In genomic region chr16:68021490-68021889, GRCh38 we compare ENCODE assay signal across 8 cellular contexts. TPM values are rescaled to one million over a fixed set of nuclear protein-coding genes. Genes with fewer than 3 reads are reported as not detected.
DNase-seq lines count a peak whose midpoint lies in the region; ATAC-seq, FAIRE-seq and TF ChIP-seq lines count a peak whose summit lies in the region.
"Had no signal": no experiment of that assay in that cellular context is flagged by ENCODE, and none has a peak within 500 bp of the region (broad histone marks: within the 10 kb centered on the region; RNA-seq: fewer than 3 reads in every experiment).

No MANE protein-coding gene starts in this region.

- CTCF ChIA-PET in OCI-LY7 (lab: Charles Lee; ENCODE audit: unreplicated experiment), result interaction anchor here (0.6 to 0.7 kb wide), 2 partner anchors 16 to 19 kb away, joined by 4 to 5 read pairs; no protein-coding TSS in a partner anchor

- no peaks in the 10 kb centered on the region for H3K27me3 ChIP-seq in GM23248 (replicated peaks; ENCODE audit: insufficient read depth)
- no peaks in the 10 kb centered on the region for H3K27me3 ChIP-seq in psoas muscle (ENCODE audit: insufficient read depth in 3 of 3, low read length in 2 of 3)

- no peaks in the 10 kb centered on the region for H3K36me3 ChIP-seq in GM23248 (ENCODE audit: low read depth)
- H3K36me3 ChIP-seq in OCI-LY7 (ENCODE audit: insufficient read depth, low read length), result peaks cover 23% of the 10 kb centered on the region
- peaks cover 0 to 9% of the 10 kb centered on the region in 2 donors for H3K36me3 ChIP-seq in psoas muscle (ENCODE audit: insufficient read depth in 1 of 2, low read depth in 1 of 2)
- peaks cover 0 to 2% of the 10 kb centered on the region in 2 donors for H3K36me3 ChIP-seq in kidney (ENCODE audit: control insufficient read depth in 1 of 2, insufficient read depth in 2 of 2, low read length in 2 of 2)

- 0 out of 2 replicates have a peak, but pooled peaks cover 4% of the 10 kb centered on the region for H3F3A ChIP-seq in GM23248 (ENCODE audit: insufficient read depth)

- H3K4me2 ChIP-seq in GM23248 (ENCODE audit: unreplicated experiment), result peak overlapping the region; percentile 91
- peak overlapping the region; percentile 89 for H3K4me2 ChIP-seq in OCI-LY7 (ENCODE audit: low read length)

- DNase-seq in GM23248 (no peak), OCI-LY7 (ENCODE audit: low spot score) (no peak), epithelial cell of proximal tubule (ENCODE audit: low read depth) (no peak), psoas muscle (no peak), kidney (no peak)
- DNase-seq: WERI-Rb-1 had no signal

- intact Hi-C loops in OCI-LY7 (cut with micrococcal nuclease; ENCODE audit: unreplicated experiment) (no loop called here), psoas muscle (cut with DNase I) (loop anchor here in 1 of 2 donors (10.0 kb wide), 1 partner anchor 347 kb away; no protein-coding TSS in a partner anchor), kidney (cut with DNase I) (no loop called here)

- BruUV-seq in OCI-LY7 (replicated peaks; lab: Mats Ljungman, UMichigan), result TSS peak; percentile 85

- 95 to 98% methylated on average over 10 of the region's 10 CpGs for WGBS in GM23248 (ENCODE audit: low coverage in 1 of 2, low lambda C conversion rate in 2 of 2, missing lambda C conversion rate in 2 of 2), 2 experiments
- 86 to 94% (median 89%) methylated on average over 10 of the region's 10 CpGs for WGBS in psoas muscle, 3 donors

- in situ Hi-C loops in GM23248 (cut with MboI), result no loop called here

- no peak overlapping the region for H3K4me3 ChIP-seq in GM23248
- peak overlapping the region; percentile 78 for H3K4me3 ChIP-seq in OCI-LY7 (ENCODE audit: low read depth, low read length, poor library complexity, severe bottlenecking)
- peak overlapping the region; percentile 96 for H3K4me3 ChIP-seq in epithelial cell of proximal tubule (ENCODE audit: low read depth, low read length)
- H3K4me3 ChIP-seq in psoas muscle, result peak overlapping the region; percentile 99
- H3K4me3 ChIP-seq in kidney (ENCODE audit: low read length in 2 of 2), result peak overlapping the region in 1 of 2 donors; percentile 82

- H3K4me1 ChIP-seq in GM23248 (ENCODE audit: insufficient read depth), result peaks cover 16% of the 10 kb centered on the region
- H3K4me1 ChIP-seq in OCI-LY7 (ENCODE audit: insufficient read depth, low read length, poor library complexity, severe bottlenecking), result peaks cover 21% of the 10 kb centered on the region
- peaks cover 24% of the 10 kb centered on the region for H3K4me1 ChIP-seq in psoas muscle
- H3K4me1 ChIP-seq in kidney (ENCODE audit: control insufficient read depth in 1 of 2, insufficient read depth in 1 of 2, low read depth in 1 of 2, low read length in 2 of 2), result peaks cover 6 to 14% of the 10 kb centered on the region in 2 donors

- POLR2A ChIA-PET in OCI-LY7 (lab: Charles Lee), result interaction anchor here (3.0 kb wide), 1 partner anchor 22 kb away, joined by 21 read pairs; the partner anchor contains the start of gene DPEP2

- H3K9me2 ChIP-seq in GM23248 (ENCODE audit: insufficient read depth) (no peaks in the 10 kb centered on the region), OCI-LY7 (ENCODE audit: insufficient read depth, low read length) (no peaks in the 10 kb centered on the region)

- H3K9ac ChIP-seq in GM23248 (peak overlapping the region; percentile 94; the same call in 1 of the 2 replicates), kidney (ENCODE audit: low read length in 2 of 2) (peak overlapping the region in 1 of 2 donors; percentile 19)

- H3K9me3 ChIP-seq in GM23248 (ENCODE audit: low read depth) (no peaks in the 10 kb centered on the region), OCI-LY7 (ENCODE audit: low read length) (no peaks in the 10 kb centered on the region), psoas muscle (no peaks in the 10 kb centered on the region), kidney (ENCODE audit: control insufficient read depth in 1 of 2, low read length in 2 of 2) (no peaks in the 10 kb centered on the region)

- H4K20me1 ChIP-seq in GM23248 (ENCODE audit: insufficient read depth), result no peaks in the 10 kb centered on the region
- H4K20me1 ChIP-seq in OCI-LY7 (ENCODE audit: insufficient read depth, low read length), result no peaks in the 10 kb centered on the region

- H3K27ac ChIP-seq in GM23248 (no peak overlapping the region), OCI-LY7 (ENCODE audit: low read depth, low read length, poor library complexity, severe bottlenecking) (no peak overlapping the region), psoas muscle (peak overlapping the region; percentile 94), kidney (ENCODE audit: low read depth in 2 of 2, low read length in 2 of 2) (no peak overlapping the region)
- H3K27ac ChIP-seq: WERI-Rb-1 had no signal

- H3K79me2 ChIP-seq in GM23248 (ENCODE audit: insufficient read depth), result peaks cover 45% of the 10 kb centered on the region
- H3K79me2 ChIP-seq in OCI-LY7 (ENCODE audit: insufficient read depth, low read depth, low read length), result peaks cover 35% of the 10 kb centered on the region

- H2AFZ ChIP-seq in GM23248 (no peak overlapping the region), OCI-LY7 (ENCODE audit: low read length) (no peak overlapping the region)

- FAIRE-seq in kidney (lab: Jason Lieb, UNC), result no peak

- TF ChIP-seq CTCF in OCI-LY7 (conservative IDR thresholded peaks at IDR 0.05; ENCODE audit: low read length) (no peak), epithelial cell of proximal tubule (conservative IDR thresholded peaks at IDR 0.05; ENCODE audit: low read depth, low read length) (no peak), psoas muscle (IDR thresholded peaks at IDR 0.05) (no peak), kidney (IDR thresholded peaks at IDR 0.05; ENCODE audit: borderline replicate concordance, extremely low read depth, insufficient read depth) (no peak)

- ATAC-seq in psoas muscle (no peak), HG03175 (IDR thresholded peaks at IDR 0.05; ENCODE audit: unreplicated experiment) (no peak), HG02885 (IDR thresholded peaks at IDR 0.05; ENCODE audit: poor library complexity, unreplicated experiment) (no peak)

RNA-seq across cellular contexts. Expression of gene DDX28, which starts 1.5 kb away (rescaled TPM):
- total RNA-seq in GM23248 (2014; rRNA removed; shearing (Covaris generic)), result 8.8 and 9.7 TPM in 2 replicates
- 8.3 and 9.0 TPM in 2 replicates for polyA plus RNA-seq in GM23248 (2016; fragmentation: Nextera tagmentation; extraction: Ambion mirVana)
- total RNA-seq in OCI-LY7 (2014; rRNA removed; shearing (Covaris generic)), result 27.9 and 31.4 TPM in 2 replicates
- total RNA-seq in OCI-LY7 (2022), result 16.9 and 18.1 TPM in 2 replicates
- 5.3 and 11.8 TPM in 2 replicates for total RNA-seq in epithelial cell of proximal tubule
- total RNA-seq in psoas muscle, result 10 to 100 TPM; 10.0 to 19.3 (median 14.4) TPM
- 10 to 100 TPM; 11.9 to 20.2 (median 12.6) TPM for polyA plus RNA-seq in psoas muscle
- total RNA-seq in kidney, result 10.6 TPM
- polyA plus RNA-seq in kidney (ENCODE audit: insufficient read depth, low read depth, low replicate concordance), result 13.1 TPM

RNA-seq across cellular contexts. Expression of gene DUS2, which starts 1.6 kb away (rescaled TPM):
- 18.4 and 25.8 TPM in 2 replicates for total RNA-seq in GM23248 (2014; rRNA removed; shearing (Covaris generic))
- polyA plus RNA-seq in GM23248 (2016; fragmentation: Nextera tagmentation; extraction: Ambion mirVana) (14.0 and 15.1 TPM in 2 replicates), psoas muscle (10 to 100 TPM in 1 of 3 donors, 1 to 10 TPM in 2; 3.4 to 15.1 (median 9.5) TPM), kidney (ENCODE audit: insufficient read depth, low read depth, low replicate concordance) (12.1 TPM)
- 19.9 and 20.7 TPM in 2 replicates for total RNA-seq in OCI-LY7 (2014; rRNA removed; shearing (Covaris generic))
- total RNA-seq in OCI-LY7 (2022) (32.4 and 34.7 TPM in 2 replicates), epithelial cell of proximal tubule (20.9 and 28.5 TPM in 2 replicates), psoas muscle (10 to 100 TPM in 2 of 4 donors, 1 to 10 TPM in 2; 7.0 to 10.5 (median 9.8) TPM), kidney (12.5 TPM)

RNA-seq across cellular contexts. Expression of gene DPEP2NB, which starts 5.8 kb away (rescaled TPM):
- not detected in 2 replicates for total RNA-seq in GM23248 (2014; rRNA removed; shearing (Covaris generic))
- not detected in 2 replicates for polyA plus RNA-seq in GM23248 (2016; fragmentation: Nextera tagmentation; extraction: Ambion mirVana)
- total RNA-seq in OCI-LY7 (2014; rRNA removed; shearing (Covaris generic)), result 0.72 TPM in 1 of 2 replicates, not detected in the other
- not detected in 2 replicates for total RNA-seq in OCI-LY7 (2022)
- total RNA-seq in epithelial cell of proximal tubule, result not detected in 2 replicates
- not detected for total RNA-seq in psoas muscle
- under 1 TPM in 1 of 3 donors, not detected in 2; 0.05 TPM for polyA plus RNA-seq in psoas muscle
- not detected for total RNA-seq in kidney
- polyA plus RNA-seq in kidney (ENCODE audit: insufficient read depth, low read depth, low replicate concordance), result not detected

RNA-seq across cellular contexts. Expression of gene DPEP2, which starts 22.2 kb away (rescaled TPM):
- total RNA-seq in GM23248 (2014; rRNA removed; shearing (Covaris generic)), result not detected in 2 replicates
- not detected in 2 replicates for polyA plus RNA-seq in GM23248 (2016; fragmentation: Nextera tagmentation; extraction: Ambion mirVana)
- 0.13 and 0.22 TPM in 2 replicates for total RNA-seq in OCI-LY7 (2014; rRNA removed; shearing (Covaris generic))
- 0.23 and 0.37 TPM in 2 replicates for total RNA-seq in OCI-LY7 (2022)
- total RNA-seq in epithelial cell of proximal tubule, result not detected in 2 replicates
- 1 to 10 TPM in 1 of 4 donors, under 1 TPM in 2, not detected in 1; 0.25 to 1.1 (median 0.82) TPM for total RNA-seq in psoas muscle
- polyA plus RNA-seq in psoas muscle, result under 1 TPM; 0.23 to 0.29 (median 0.27) TPM
- 3.1 TPM for total RNA-seq in kidney
- polyA plus RNA-seq in kidney (ENCODE audit: insufficient read depth, low read depth, low replicate concordance), result 0.99 TPM

RNA-seq across cellular contexts. Expression of gene DPEP3, which starts 41.2 kb away (rescaled TPM):
- total RNA-seq in GM23248 (2014; rRNA removed; shearing (Covaris generic)), result not detected in 2 replicates
- not detected in 2 replicates for polyA plus RNA-seq in GM23248 (2016; fragmentation: Nextera tagmentation; extraction: Ambion mirVana)
- not detected in 2 replicates for total RNA-seq in OCI-LY7 (2014; rRNA removed; shearing (Covaris generic))
- total RNA-seq in OCI-LY7 (2022), result not detected in 2 replicates
- total RNA-seq in epithelial cell of proximal tubule, result not detected in 2 replicates
- total RNA-seq in psoas muscle, result under 1 TPM in 3 of 4 donors, not detected in 1; 0.10 to 0.22 (median 0.17) TPM
- polyA plus RNA-seq in psoas muscle, result under 1 TPM in 2 of 3 donors, not detected in 1; 0.12 to 0.45 TPM
- 0.19 TPM for total RNA-seq in kidney
- not detected for polyA plus RNA-seq in kidney (ENCODE audit: insufficient read depth, low read depth, low replicate concordance)
